Comparison of ENCODE assay signal across 18 cellular contexts in the genomic region with DNA sequence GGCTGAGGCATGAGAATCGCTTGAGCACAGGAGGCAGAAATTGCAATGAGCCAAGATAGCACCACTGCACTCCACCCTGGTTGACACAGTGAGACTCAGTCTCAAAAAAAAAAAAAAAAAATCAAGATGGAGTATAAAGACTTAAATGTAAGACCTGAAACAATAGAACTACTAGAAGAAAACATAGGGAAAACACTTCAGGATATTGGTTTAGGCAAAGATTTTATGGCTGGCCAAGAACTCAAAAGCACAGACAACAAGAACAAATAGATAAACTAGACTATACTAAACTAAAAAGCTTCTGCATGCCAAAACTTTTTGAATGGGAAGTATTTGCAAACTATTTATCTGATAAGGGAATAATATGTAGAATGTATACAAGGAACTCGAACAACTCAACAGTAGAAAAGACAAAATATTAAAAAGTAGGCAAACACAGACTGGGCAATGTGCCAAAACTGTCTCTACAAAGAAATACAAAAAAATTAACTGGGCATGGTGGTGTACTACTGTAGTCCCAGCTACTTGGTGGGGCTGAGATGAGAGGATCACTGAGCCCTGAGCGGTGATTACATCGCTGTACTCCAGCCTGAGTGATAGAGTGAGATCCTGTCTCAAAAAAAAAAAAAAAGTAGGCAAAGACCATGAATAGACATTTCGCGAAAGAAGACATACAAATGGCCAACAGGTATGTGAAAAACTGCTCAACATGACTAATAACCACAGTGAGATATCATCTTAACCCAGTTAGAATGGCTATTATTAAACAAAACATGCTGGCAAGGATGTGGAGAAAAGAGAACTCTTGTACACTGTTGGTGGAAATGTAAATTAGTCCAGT. TPM values are rescaled to one million over a fixed set of nuclear protein-coding genes. Genes with fewer than 3 reads are reported as not detected.
A peak's percentile ranks its signal among the peaks of the same experiment; 100 is the strongest.
DNase-seq lines count a peak whose midpoint lies in the region; ATAC-seq, FAIRE-seq and TF ChIP-seq lines count a peak whose summit lies in the region.
"Had no signal": no experiment of that assay in that cellular context is flagged by ENCODE, and none has a peak within 500 bp of the region (broad histone marks: within the 10 kb centered on the region; RNA-seq: fewer than 3 reads in every experiment).

No MANE protein-coding gene starts in this region.

- dilution Hi-C loops in mammary epithelial cell (cut with HindIII; ENCODE audit: low sequenced_read_pairs) = no loop called here

- no peaks in the 10 kb centered on the region for H3K79me2 ChIP-seq in mammary epithelial cell (ENCODE audit: insufficient read depth, low read length)

- DNase-seq in mammary epithelial cell (peak; percentile 76), breast epithelium (ENCODE audit: low spot score in 2 of 2) (no peak), NCI-H2196 treated with DMSO at 0.1 percent for 48 hours (lab: John Stamatoyannopoulos, UW; ENCODE audit: unreplicated experiment) (peak; percentile 10), bronchial epithelial cell (ENCODE audit: low read depth) (peak; percentile 73), SKM-1 treated with dmso at 0.1 percent for 144 hours (lab: John Stamatoyannopoulos, UW; ENCODE audit: unreplicated experiment) (no peak), nucleus accumbens (lab: John Stamatoyannopoulos, UW) (no peak)
- DNase-seq: activated T-cell treated with anti-CD3 and anti-CD28 coated beads, Interleukin-2, amount 50 U/mL, for 4 hours; BE2C; Kasumi-1; left cardiac atrium; midbrain; NCI-H1436 treated with DMSO at 0.1 percent for 48 hours; SHP77 treated with DMSO at 0.1 percent for 48 hours; testis had no signal

- H3K4me1 Mint-ChIP-seq in stimulated activated memory B cell treated with anti-CD40 and anti-IgM and Interleukin-4, amounts not matched to agents 10 μg/mL and 1 μg/mL and 100 μg/mL, for 72 hours = no peaks in the 10 kb centered on the region
- H3K4me1 Mint-ChIP-seq: neural crest cell had no signal

- no peaks in the 10 kb centered on the region for H3K4me1 ChIP-seq in mammary epithelial cell (ENCODE audit: insufficient read depth, low read length)
- no peaks in the 10 kb centered on the region for H3K4me1 ChIP-seq in breast epithelium
- H3K4me1 ChIP-seq: BE2C, HAP-1, testis had no signal

- TF ChIP-seq POLR2A in breast epithelium (IDR thresholded peaks at IDR 0.05) = no peak

- no peak overlapping the region for H3K9ac ChIP-seq in mammary epithelial cell (ENCODE audit: insufficient read depth, low read length)

- H3K27me3 ChIP-seq in mammary epithelial cell (ENCODE audit: insufficient read depth, low read length) (no peaks in the 10 kb centered on the region), breast epithelium (no peaks in the 10 kb centered on the region), bronchial epithelial cell (ENCODE audit: control insufficient read depth, insufficient read depth, low read length) (no peaks in the 10 kb centered on the region)
- H3K27me3 ChIP-seq: BE2C, testis had no signal

- in situ Hi-C loops in mammary epithelial cell (cut with MboI; ENCODE audit: low sequenced_read_pairs in 2 of 2) = loop anchor here (10.0 to 25.0 kb wide), 2 partner anchors 304 to 726 kb away; partner anchors contain the start of genes NSL1 (in 2 of the 2) and TATDN3 (in 2 of the 2)

- no peak overlapping the region for H3K27ac ChIP-seq in mammary epithelial cell (ENCODE audit: insufficient read depth, low read depth, low read length)
- H3K27ac ChIP-seq in breast epithelium = no peak overlapping the region
- H3K27ac ChIP-seq: testis had no signal

- H3K4me2 ChIP-seq in mammary epithelial cell (ENCODE audit: insufficient read depth, low read depth, low read length) = no peak overlapping the region

- H2AFZ ChIP-seq in mammary epithelial cell (ENCODE audit: low read depth, low read length) = no peak overlapping the region

- 69% methylated on average over 5 of the region's 6 CpGs for WGBS in mammary epithelial cell (ENCODE audit: low coverage, missing lambda C conversion rate)

- FAIRE-seq in bronchial epithelial cell (lab: Jason Lieb, UNC) = no peak
- FAIRE-seq: endometrium had no signal

- TF ChIP-seq CTCF in mammary epithelial cell (conservative IDR thresholded peaks at IDR 0.05 in 1 of 2, IDR thresholded peaks at IDR 0.05 in 1 of 2; ENCODE audit: extremely low read depth in 1 of 2, insufficient read depth in 1 of 2, low read depth in 1 of 2, low read length in 2 of 2) (no peak), breast epithelium (IDR thresholded peaks at IDR 0.05) (no peak), bronchial epithelial cell (IDR thresholded peaks at IDR 0.05; ENCODE audit: insufficient read depth, low read length, severe bottlenecking) (no peak)

- no peaks in the 10 kb centered on the region for H3K27me3 Mint-ChIP-seq in stimulated activated memory B cell treated with anti-CD40 and anti-IgM and Interleukin-4, amounts not matched to agents 10 μg/mL and 1 μg/mL and 100 μg/mL, for 72 hours

- H4K20me1 ChIP-seq in mammary epithelial cell (ENCODE audit: insufficient read depth, low read length) = no peaks in the 10 kb centered on the region

- H3K9me3 ChIP-seq in mammary epithelial cell (replicated peaks; ENCODE audit: insufficient read depth, low read length) (no peaks in the 10 kb centered on the region), breast epithelium (no peaks in the 10 kb centered on the region)
- H3K9me3 ChIP-seq: BE2C, HAP-1, testis had no signal

- H3K9me3 Mint-ChIP-seq in stimulated activated memory B cell treated with anti-CD40 and anti-IgM and Interleukin-4, amounts not matched to agents 10 μg/mL and 1 μg/mL and 100 μg/mL, for 72 hours = peaks cover 22% of the 10 kb centered on the region

- H3K4me3 Mint-ChIP-seq in stimulated activated memory B cell treated with anti-CD40 and anti-IgM and Interleukin-4, amounts not matched to agents 10 μg/mL and 1 μg/mL and 100 μg/mL, for 72 hours = no peak overlapping the region
- H3K4me3 Mint-ChIP-seq: activated T-cell treated with anti-CD3 and anti-CD28 coated beads, Interleukin-2, amount 50 U/mL, for 4 hours; neural crest cell had no signal

- no peak for ATAC-seq in stimulated activated memory B cell treated with anti-CD40 and anti-IgM and Interleukin-4, amounts not matched to agents 10 μg/mL and 1 μg/mL and 100 μg/mL, for 72 hours
- ATAC-seq: left cardiac atrium had no signal

- H3K4me3 ChIP-seq in mammary epithelial cell (replicated peaks in 1 of 3; ENCODE audit: insufficient read depth in 1 of 3, low read depth in 2 of 3, low read length in 3 of 3) (no peak overlapping the region), breast epithelium (no peak overlapping the region), bronchial epithelial cell (ENCODE audit: low read depth, low read length) (no peak overlapping the region)
- H3K4me3 ChIP-seq: HAP-1, testis had no signal

- BruUV-seq in mammary epithelial cell (replicated peaks; lab: Mats Ljungman, UMichigan) = TSS peak; percentile 99

- intact Hi-C loops in mammary epithelial cell (cut with micrococcal nuclease) = no loop called here
- intact Hi-C loops in breast epithelium (cut with DNase I; ENCODE audit: low total_unique reads) = no loop called here

- peaks cover 17% of the 10 kb centered on the region for H3K36me3 Mint-ChIP-seq in stimulated activated memory B cell treated with anti-CD40 and anti-IgM and Interleukin-4, amounts not matched to agents 10 μg/mL and 1 μg/mL and 100 μg/mL, for 72 hours

- H3K36me3 ChIP-seq in mammary epithelial cell (ENCODE audit: insufficient read depth, low read length) = peaks cover 4% of the 10 kb centered on the region
- no peaks in the 10 kb centered on the region for H3K36me3 ChIP-seq in breast epithelium
- H3K36me3 ChIP-seq in bronchial epithelial cell (ENCODE audit: control insufficient read depth, insufficient read depth, low read length) = peaks cover 2% of the 10 kb centered on the region

- H3K27ac Mint-ChIP-seq in stimulated activated memory B cell treated with anti-CD40 and anti-IgM and Interleukin-4, amounts not matched to agents 10 μg/mL and 1 μg/mL and 100 μg/mL, for 72 hours = no peak overlapping the region

- CTCF ChIA-PET in mammary epithelial cell (lab: Charles Lee; ENCODE audit: low non-redundant PET) = no interaction called here

RNA-seq across cellular contexts. Expression of gene DTL, which starts 25.3 kb away (rescaled TPM):
- total RNA-seq in mammary epithelial cell (10 to 100 TPM in 1 of 2 donors, 1 to 10 TPM in 1; 3.2 to 24.6 TPM), breast epithelium (under 1 TPM; 0.29 to 0.80 (median 0.66) TPM), bronchial epithelial cell (0.26 TPM in 2 replicates)
- 46.9 TPM for polyA plus RNA-seq in mammary epithelial cell
- polyA minus RNA-seq in mammary epithelial cell = 76.5 TPM

RNA-seq across cellular contexts. Expression of gene INTS7, which starts 25.5 kb away (rescaled TPM):
- total RNA-seq in mammary epithelial cell (10 to 100 TPM; 16.8 to 24.3 TPM), breast epithelium (10 to 100 TPM in 2 of 3 donors, 1 to 10 TPM in 1; 6.6 to 16.7 (median 10.8) TPM), bronchial epithelial cell (12.9 and 16.5 TPM in 2 replicates)
- polyA plus RNA-seq in mammary epithelial cell = 21.8 TPM
- polyA minus RNA-seq in mammary epithelial cell = 58.8 TPM

Comparison
In these comparisons a context has a peak if more than half of its experiments do, and no peak if none do; other contexts are left out.
1. DNase-seq: peak in mammary epithelial cell (single experiment), NCI-H2196 treated with DMSO at 0.1 percent for 48 hours (single experiment) and bronchial epithelial cell (single experiment); none in breast epithelium (0 of 2), SKM-1 treated with dmso at 0.1 percent for 144 hours (single experiment) and nucleus accumbens (0 of 56).